ENCODE assay signal across 34 cellular contexts in the genomic region with DNA sequence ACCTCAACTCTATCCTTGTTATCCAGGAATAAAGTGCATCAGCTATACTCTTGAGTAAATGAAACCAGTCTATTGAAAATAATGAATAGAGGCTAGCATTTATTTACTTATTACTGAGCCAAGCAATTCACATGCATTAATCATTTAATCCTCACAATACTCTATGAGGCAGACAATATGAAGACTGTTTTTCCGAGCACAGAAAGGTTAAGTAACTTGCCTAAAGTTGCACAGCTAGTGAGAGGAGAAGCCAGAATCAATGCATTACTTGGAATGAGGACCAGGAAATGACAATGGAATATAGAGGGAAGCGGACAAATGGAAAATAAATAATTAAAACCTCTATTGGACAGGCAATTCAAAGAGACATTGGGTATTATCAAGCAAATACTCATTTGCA.
"Had no signal": no experiment of that assay in that cellular context is flagged by ENCODE, and none has a peak within 500 bp of the region (broad histone marks: within the 10 kb centered on the region; RNA-seq: fewer than 3 reads in every experiment).

No MANE protein-coding gene starts in this region.

- H3K4me3 ChIP-seq: MG63 had no signal

- H3K36me3 ChIP-seq: MG63 had no signal

- H3K27me3 ChIP-seq: MG63 had no signal

- H3K9me3 ChIP-seq: MG63 had no signal

- DNase-seq: Karpas-422, Kasumi-1, MG63, MM.1S, MV-4-11, NCI-H1048, NCI-H1092, NCI-H1092 treated with DMSO at 0.1 percent for 48 hours, NCI-H1105, NCI-H1105 treated with DMSO at 0.1 percent for 48 hours, NCI-H1417, NCI-H1417 treated with DMSO at 0.1 percent for 48 hours, NCI-H1436, NCI-H1436 treated with DMSO at 0.1 percent for 48 hours, NCI-H146, NCI-H1694, NCI-H1694 treated with DMSO at 0.1 percent for 48 hours, NCI-H187, NCI-H187 treated with DMSO at 0.1 percent for 48 hours, NCI-H1930, NCI-H2029, NCI-H2029 treated with DMSO at 0.1 percent for 48 hours, NCI-H2081, NCI-H2081 treated with DMSO at 0.1 percent for 48 hours, NCI-H2107, NCI-H2171, NCI-H2171 treated with DMSO at 0.1 percent for 48 hours, NCI-H2227 treated with DMSO at 0.1 percent for 48 hours, NCI-H226, NCI-H446, NCI-H446 treated with DMSO at 0.1 percent for 48 hours, NCI-H510A, NCI-H524, NCI-H524 treated with DMSO at 0.1 percent for 48 hours had no signal
